8 cellular contexts compared by ENCODE assay signal in the genomic region with DNA sequence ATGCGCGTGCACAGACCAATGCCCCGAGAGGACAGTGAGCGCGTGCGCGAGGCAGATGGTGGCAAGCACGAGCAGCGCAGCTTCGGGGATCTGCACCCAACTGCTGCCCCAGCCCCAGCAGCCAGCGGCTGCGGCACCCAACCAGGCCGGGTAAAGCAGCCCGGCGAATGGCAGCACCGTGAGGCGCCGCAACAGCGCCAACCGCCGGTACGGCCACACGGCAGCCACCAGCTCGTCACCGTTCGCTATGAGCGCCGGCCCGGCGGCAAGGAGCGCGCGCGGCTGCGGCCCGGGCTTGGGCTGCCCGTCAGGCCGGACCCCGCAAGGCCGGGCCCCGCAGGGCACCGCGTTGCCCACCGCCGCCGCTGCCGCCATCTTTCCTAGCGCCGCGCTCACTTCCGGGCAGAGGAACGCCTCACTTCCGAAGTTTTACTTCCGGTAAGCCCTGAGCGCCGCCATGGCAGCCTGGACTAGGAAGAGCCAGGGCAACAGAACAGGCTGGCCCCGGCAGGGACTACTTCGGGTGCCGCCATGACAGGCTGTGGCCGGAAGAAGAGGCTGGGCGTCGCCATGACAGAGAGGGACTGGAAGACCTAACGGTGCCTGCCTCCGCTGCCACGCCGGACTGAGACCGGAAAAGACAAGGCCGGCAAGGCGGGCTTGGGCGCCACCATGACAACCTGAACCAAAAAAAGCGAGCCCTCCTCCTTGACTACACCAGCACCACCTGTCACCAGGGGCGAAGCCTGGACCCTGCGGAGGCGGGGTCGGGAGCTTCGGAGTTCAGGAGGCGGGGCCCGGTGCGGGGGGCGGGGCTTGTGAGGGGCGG. TPM values are rescaled to one million over a fixed set of nuclear protein-coding genes. Genes with fewer than 3 reads are reported as not detected.
DNase-seq lines count a peak whose midpoint lies in the region; ATAC-seq and TF ChIP-seq lines count a peak whose summit lies in the region.

Gene ATP13A1, minus strand, starts transcription at position 385 of the 829 bp plus-strand sequence. Its CDS starts 10 bp downstream, at position 375.

- H3K4me3 ChIP-seq in epithelial cell of esophagus (ENCODE audit: low read length) (peak within 1 kb of the TSS; percentile 95), mucosa of descending colon (peak within 1 kb of the TSS; percentile 94)

- intact Hi-C loops in mucosa of descending colon (cut with DNase I, micrococcal nuclease): no loop called here

- no peaks in the 10 kb centered on the region for H3K9me3 Mint-ChIP-seq in IgD-negative memory B cell

- H3K4me3 Mint-ChIP-seq in IgD-negative memory B cell: peak within 1 kb of the TSS; percentile 89 to 98 (median 94)

- peaks cover 3% of the 10 kb centered on the region for H3K36me3 ChIP-seq in mucosa of descending colon (ENCODE audit: low read depth)

- H3K36me3 Mint-ChIP-seq in IgD-negative memory B cell: no peaks in the 10 kb centered on the region

- no peaks in the 10 kb centered on the region for H3K27me3 Mint-ChIP-seq in IgD-negative memory B cell

- H3K27ac Mint-ChIP-seq in IgD-negative memory B cell: peak within 1 kb of the TSS; percentile 94 to 99 (median 98)

- H3K4me1 ChIP-seq in mucosa of descending colon (ENCODE audit: low read depth): peaks cover 9% of the 10 kb centered on the region

- TF ChIP-seq CTCF in epithelial cell of esophagus (IDR thresholded peaks at IDR 0.05; ENCODE audit: insufficient read depth, low read depth, low read length, missing control alignments) (no peak), mucosa of descending colon (IDR thresholded peaks at IDR 0.05) (peak; percentile 13)

- ATAC-seq in GM21529 (IDR thresholded peaks at IDR 0.05; ENCODE audit: unreplicated experiment) (peak; percentile 57), mucosa of descending colon (peak; percentile 90)

- DNase-seq in DMS153 treated with DMSO at 0.1 percent for 48 hours (lab: John Stamatoyannopoulos, UW; ENCODE audit: unreplicated experiment): peak; percentile 89
- DNase-seq in OCI-M1 (lab: John Stamatoyannopoulos, UW): peak; percentile 100
- peak; percentile 89 for DNase-seq in activated T-cell treated with anti-CD3 and anti-CD28 coated beads for 24 hours (ENCODE audit: low read depth)
- peak; percentile 99 for DNase-seq in epithelial cell of esophagus (ENCODE audit: low read depth)
- peak; percentile 94 to 99 (median 96) for DNase-seq in mucosa of descending colon
- DNase-seq in stimulated activated CD8-positive, alpha-beta memory T cell treated with anti-CD3 and anti-CD28 coated beads, Interleukin-4, amount 100 ng/mL, for 24 hours (ENCODE audit: low read depth): peak; percentile 86

- H3K9me3 ChIP-seq in mucosa of descending colon: no peaks in the 10 kb centered on the region

- H3K4me1 Mint-ChIP-seq in IgD-negative memory B cell: peaks cover 24 to 30% (median 24%) of the 10 kb centered on the region in 3 donors

RNA-seq across cellular contexts. Expression of gene ATP13A1, which starts in this region (rescaled TPM):
- polyA plus RNA-seq in IgD-negative memory B cell: 59.0 TPM
- total RNA-seq in mucosa of descending colon: 10 to 100 TPM; 56.1 to 71.9 (median 58.1) TPM

Comparison
In these comparisons a context has a peak if more than half of its experiments do, and no peak if none do; other contexts are left out.
1. Peak in every context shown above with its lines: DNase-seq, ATAC-seq and H3K4me3 ChIP-seq.